Comparison of ENCODE assay signal across 11 cellular contexts in genomic region chr17:79027274-79027924, GRCh38. TPM values are rescaled to one million over a fixed set of nuclear protein-coding genes. Genes with fewer than 3 reads are reported as not detected.
A peak's percentile ranks its signal among the peaks of the same experiment; 100 is the strongest.
DNase-seq lines count a peak whose midpoint lies in the region; ATAC-seq, FAIRE-seq and TF ChIP-seq lines count a peak whose summit lies in the region.
"Had no signal": no experiment of that assay in that cellular context is flagged by ENCODE, and none has a peak within 500 bp of the region (broad histone marks: within the 10 kb centered on the region; RNA-seq: fewer than 3 reads in every experiment).

No MANE protein-coding gene starts in this region.

- CTCF ChIA-PET in K562 (lab: Yijun Ruan, JAX; ENCODE audit: low intra/inter-chr PET ratio): no interaction called here
- CTCF ChIA-PET in activated CD4-positive, alpha-beta T cell treated with anti-CD3 and anti-CD28 coated beads, Interleukin-2, amount 10 ng/mL, durations not matched to agents 7 days and 5 days (lab: Charles Lee): interaction anchor here (1.5 kb wide), 1 partner anchor 364 kb away, joined by 3 read pairs; no protein-coding TSS in a partner anchor

- 4% methylated on average over 10 of the region's 10 CpGs for WGBS in K562 (ENCODE audit: insufficient coverage, low coverage, missing lambda C conversion rate)

- TF ChIP-seq CTCF in K562 (IDR thresholded peaks at IDR 0.05 in 2 of 3, conservative IDR thresholded peaks at IDR 0.05 in 1 of 3; ENCODE audit: insufficient read depth in 2 of 3, low read depth in 1 of 3, low read length in 3 of 3): no peak

- in situ Hi-C loops in K562 (cut with MboI): no loop called here

- no peaks in the 10 kb centered on the region for H3K9me3 Mint-ChIP-seq in activated CD4-positive, alpha-beta T cell treated with anti-CD3 and anti-CD28 coated beads, Interleukin-2, amount 10 ng/mL, durations not matched to agents 7 days and 5 days

- no peak overlapping the region for H3K4me2 ChIP-seq in K562 (ENCODE audit: insufficient read depth, low read length)

- BruUV-seq in K562 (replicated peaks; lab: Mats Ljungman, UMichigan): no TSS peak

- peak overlapping the region in 1 of 2 experiments; percentile 35; a peak in 2 of 4 replicates for H3K9ac ChIP-seq in K562 (ENCODE audit: insufficient read depth in 1 of 2, low read depth in 2 of 2, low read length in 2 of 2)
- peak overlapping the region; percentile 52 to 73 (median 53) for H3K9ac ChIP-seq in subcutaneous abdominal adipose tissue (ENCODE audit: low read length in 5 of 5)

- no peaks in the 10 kb centered on the region for H3K36me3 Mint-ChIP-seq in activated CD4-positive, alpha-beta T cell treated with anti-CD3 and anti-CD28 coated beads, Interleukin-2, amount 10 ng/mL, durations not matched to agents 7 days and 5 days (ENCODE audit: low read depth)

- H3K79me2 ChIP-seq in K562 (ENCODE audit: control insufficient read depth, insufficient read depth, low read length): no peaks in the 10 kb centered on the region

- H3K4me1 ChIP-seq in K562 (replicated peaks in 1 of 2; ENCODE audit: control insufficient read depth in 2 of 2, insufficient read depth in 2 of 2, low read length in 2 of 2): peaks cover 9 to 28% of the 10 kb centered on the region in 2 experiments
- H3K4me1 ChIP-seq in subcutaneous abdominal adipose tissue (ENCODE audit: control insufficient read depth in 5 of 5, insufficient read depth in 5 of 5, low read length in 5 of 5): peaks cover 23 to 80% (median 75%) of the 10 kb centered on the region in 5 donors

- H3K27me3 ChIP-seq in K562 (ENCODE audit: control insufficient read depth in 2 of 2, insufficient read depth in 2 of 2, low read length in 2 of 2): peaks cover 66 to 86% of the 10 kb centered on the region in 2 experiments
- H3K27me3 ChIP-seq in subcutaneous abdominal adipose tissue (ENCODE audit: control insufficient read depth in 5 of 5, insufficient read depth in 4 of 5, low read length in 5 of 5): peaks cover 0 to 6% (median 0%) of the 10 kb centered on the region in 5 donors

- H4K20me1 ChIP-seq in K562 (replicated peaks; ENCODE audit: control insufficient read depth, insufficient read depth, low read length): peaks cover 4% of the 10 kb centered on the region; the same call in 1 of the 2 replicates

- H3K9me1 ChIP-seq in K562 (ENCODE audit: control insufficient read depth, insufficient read depth, low read length): no peaks in the 10 kb centered on the region

- H3K4me3 ChIP-seq in K562 (no peak overlapping the region), subcutaneous abdominal adipose tissue (ENCODE audit: low read depth in 1 of 5, low read length in 5 of 5) (peak overlapping the region; percentile 22 to 50 (median 38))

- H2AFZ ChIP-seq in K562 (ENCODE audit: low read depth, low read length): no peak overlapping the region

- TF ChIP-seq POLR2A in K562 (conservative IDR thresholded peaks at IDR 0.05): no peak

- no peak overlapping the region for H3K27ac Mint-ChIP-seq in activated CD4-positive, alpha-beta T cell treated with anti-CD3 and anti-CD28 coated beads, Interleukin-2, amount 10 ng/mL, durations not matched to agents 7 days and 5 days

- POLR2A ChIA-PET in K562 (lab: Yijun Ruan, JAX): interaction anchor here (0.8 kb wide), 1 partner anchor 7 kb away, joined by 3 read pairs; no protein-coding TSS in a partner anchor
- POLR2A ChIA-PET in activated CD4-positive, alpha-beta T cell treated with anti-CD3 and anti-CD28 coated beads, Interleukin-2, amount 10 ng/mL, durations not matched to agents 7 days and 5 days (lab: Charles Lee): no interaction called here

- no peaks in the 10 kb centered on the region for H3K36me3 ChIP-seq in K562 (ENCODE audit: control insufficient read depth, insufficient read depth, low read length)
- no peaks in the 10 kb centered on the region for H3K36me3 ChIP-seq in subcutaneous abdominal adipose tissue (ENCODE audit: control insufficient read depth in 5 of 5, insufficient read depth in 5 of 5, low read length in 5 of 5)

- H3K9me3 ChIP-seq in K562 (replicated peaks; ENCODE audit: control insufficient read depth, insufficient read depth, low read depth, low read length) (no peaks in the 10 kb centered on the region), subcutaneous abdominal adipose tissue (ENCODE audit: control insufficient read depth in 5 of 5, low read length in 5 of 5) (no peaks in the 10 kb centered on the region)

- no peak for TF ChIP-seq RAD21 in K562 (CRISPR knock-in tag; conservative IDR thresholded peaks at IDR 0.05 in 1 of 2, IDR thresholded peaks at IDR 0.05 in 1 of 2)

- FAIRE-seq in K562 (lab: Jason Lieb, UNC): no peak

- H3K27me3 Mint-ChIP-seq in activated CD4-positive, alpha-beta T cell treated with anti-CD3 and anti-CD28 coated beads, Interleukin-2, amount 10 ng/mL, durations not matched to agents 7 days and 5 days: peaks cover 50% of the 10 kb centered on the region

- no peak overlapping the region for H3K4me3 Mint-ChIP-seq in activated CD4-positive, alpha-beta T cell treated with anti-CD3 and anti-CD28 coated beads, Interleukin-2, amount 10 ng/mL, durations not matched to agents 7 days and 5 days

- peaks cover 9% of the 10 kb centered on the region for H3K4me1 Mint-ChIP-seq in activated CD4-positive, alpha-beta T cell treated with anti-CD3 and anti-CD28 coated beads, Interleukin-2, amount 10 ng/mL, durations not matched to agents 7 days and 5 days

- intact Hi-C loops in K562 (cut with micrococcal nuclease): no loop called here

- ATAC-seq in K562 (peak; percentile 48), left lobe of liver (peak; percentile 18), GM18861 (IDR thresholded peaks at IDR 0.05; ENCODE audit: unreplicated experiment) (no peak)

- TF ChIP-seq EP300 in K562 (IDR thresholded peaks at IDR 0.05; ENCODE audit: low read length): no peak

- DNase-seq in HT-29 (ENCODE audit: low spot score) (peak; percentile 58), K562 (ENCODE audit: extremely low read depth in 1 of 4, low spot score in 3 of 4) (peak in 3 of 4 experiments; percentile 37 to 43 (median 40)), left lobe of liver (ENCODE audit: low spot score) (no peak), globus pallidus (ENCODE audit: low spot score) (no peak), inferior parietal cortex (ENCODE audit: extremely low spot score) (no peak)
- DNase-seq in activated CD4-positive, alpha-beta T cell treated with anti-CD3 and anti-CD28 coated beads, Interleukin-2, amount 10 ng/mL, durations not matched to agents 7 days and 5 days: no peak
- DNase-seq: activated CD4-positive, alpha-beta T cell treated with anti-CD3 and anti-CD28 coated beads, Interleukin-2, amount 50 U/mL, for 1 hour; NK-92 treated with Interleukin-12 subunit alpha and Interleukin-12 subunit beta, amount 100 ng/mL, for 24 hours had no signal

- H3K27ac ChIP-seq in K562 (ENCODE audit: extremely low read depth, low read depth, low read length): no peak overlapping the region
- H3K27ac ChIP-seq in subcutaneous abdominal adipose tissue (ENCODE audit: low read depth, low read length): peak overlapping the region; percentile 86

RNA-seq across cellular contexts. Expression of gene C1QTNF1, which starts 3.4 kb away (rescaled TPM):
- total RNA-seq in HT-29 (2014; rRNA removed; shearing (Covaris generic)): 3.6 and 7.5 TPM in 2 replicates
- total RNA-seq in K562 (2011; cell fraction: chromatin; rRNA removed; ENCODE audit: low replicate concordance): not detected in 2 replicates
- not detected in 2 replicates for total RNA-seq in K562 (2011; cell fraction: nucleolus; rRNA removed)
- total RNA-seq in K562 (2011; cell fraction: nucleoplasm; rRNA removed): not detected in 2 replicates
- total RNA-seq in K562 (2014; rRNA removed): not detected in 2 replicates
- not detected in 2 replicates for total RNA-seq in K562 (2014; rRNA removed; fragmentation: Illumina TruSeq; extraction: Trizol)
- not detected in 2 replicates for total RNA-seq in K562 (2015; rRNA removed; fragmentation: Illumina TruSeq; extraction: Trizol)
- total RNA-seq in K562 (2021): 0.09 and 0.22 TPM in 2 replicates
- not detected in 2 replicates for polyA plus RNA-seq in K562 (2011; rRNA removed)
- polyA plus RNA-seq in K562 (2011; cell fraction: cytosol; rRNA removed): not detected in 2 replicates
- not detected in 2 replicates for polyA plus RNA-seq in K562 (2011; cell fraction: nucleus; rRNA removed)
- not detected in 2 replicates for polyA plus RNA-seq in K562 (2012)
- not detected in 2 replicates for polyA plus RNA-seq in K562 (2014; fragmentation: Illumina TruSeq; extraction: Trizol)
- polyA plus RNA-seq in K562 (2014; fragmentation: Nextera tagmentation; extraction: Ambion mirVana): not detected
- polyA plus RNA-seq in K562 (2014; rRNA removed): not detected in 2 replicates
- polyA minus RNA-seq in K562 (2011; rRNA and poly(A)+ RNA removed): not detected in 2 replicates
- not detected in 2 replicates for polyA minus RNA-seq in K562 (2011; cell fraction: cytosol; rRNA and poly(A)+ RNA removed)
- polyA minus RNA-seq in K562 (2011; cell fraction: nucleus; rRNA and poly(A)+ RNA removed): not detected in 2 replicates
- total RNA-seq in left lobe of liver: 15.5 TPM
- not detected for total RNA-seq in activated CD4-positive, alpha-beta T cell treated with anti-CD3 and anti-CD28 coated beads, Interleukin-2, amount 10 ng/mL, durations not matched to agents 7 days and 5 days
- total RNA-seq: G401 had no signal

RNA-seq across cellular contexts. Expression of gene CANT1, which starts 17.8 kb away (rescaled TPM):
- 89.2 and 96.4 TPM in 2 replicates for total RNA-seq in HT-29 (2014; rRNA removed; shearing (Covaris generic))
- 43.0 and 99.3 TPM in 2 replicates for total RNA-seq in K562 (2011; cell fraction: chromatin; rRNA removed; ENCODE audit: low replicate concordance)
- 96.1 and 114 TPM in 2 replicates for total RNA-seq in K562 (2011; cell fraction: nucleolus; rRNA removed)
- total RNA-seq in K562 (2011; cell fraction: nucleoplasm; rRNA removed): 74.2 and 76.3 TPM in 2 replicates
- 25.7 and 30.6 TPM in 2 replicates for total RNA-seq in K562 (2014; rRNA removed)
- total RNA-seq in K562 (2014; rRNA removed; fragmentation: Illumina TruSeq; extraction: Trizol): 12.6 and 13.9 TPM in 2 replicates
- 21.6 and 23.9 TPM in 2 replicates for total RNA-seq in K562 (2015; rRNA removed; fragmentation: Illumina TruSeq; extraction: Trizol)
- 66.4 and 68.4 TPM in 2 replicates for total RNA-seq in K562 (2021)
- 22.5 and 27.2 TPM in 2 replicates for polyA plus RNA-seq in K562 (2011; rRNA removed)
- 22.3 and 42.0 TPM in 2 replicates for polyA plus RNA-seq in K562 (2011; cell fraction: cytosol; rRNA removed)
- 19.9 and 27.7 TPM in 2 replicates for polyA plus RNA-seq in K562 (2011; cell fraction: nucleus; rRNA removed)
- polyA plus RNA-seq in K562 (2012): 50.7 and 73.7 TPM in 2 replicates
- 25.8 and 29.2 TPM in 2 replicates for polyA plus RNA-seq in K562 (2014; fragmentation: Illumina TruSeq; extraction: Trizol)
- 1 to 10 TPM; 2.7 to 2.9 TPM for polyA plus RNA-seq in K562 (2014; fragmentation: Nextera tagmentation; extraction: Ambion mirVana)
- 24.9 and 25.2 TPM in 2 replicates for polyA plus RNA-seq in K562 (2014; rRNA removed)
- 26.4 and 26.9 TPM in 2 replicates for polyA minus RNA-seq in K562 (2011; rRNA and poly(A)+ RNA removed)
- 29.2 and 54.9 TPM in 2 replicates for polyA minus RNA-seq in K562 (2011; cell fraction: cytosol; rRNA and poly(A)+ RNA removed)
- 12.3 and 17.8 TPM in 2 replicates for polyA minus RNA-seq in K562 (2011; cell fraction: nucleus; rRNA and poly(A)+ RNA removed)
- total RNA-seq in left lobe of liver: 20.4 TPM
- total RNA-seq in activated CD4-positive, alpha-beta T cell treated with anti-CD3 and anti-CD28 coated beads, Interleukin-2, amount 10 ng/mL, durations not matched to agents 7 days and 5 days: 10 to 100 TPM; 68.1 to 71.5 TPM

RNA-seq across cellular contexts. Expression of gene ENGASE, which starts 47.2 kb away (rescaled TPM):
- 22.5 and 26.7 TPM in 2 replicates for total RNA-seq in HT-29 (2014; rRNA removed; shearing (Covaris generic))
- 111 and 287 TPM in 2 replicates for total RNA-seq in K562 (2011; cell fraction: chromatin; rRNA removed; ENCODE audit: low replicate concordance)
- 149 and 158 TPM in 2 replicates for total RNA-seq in K562 (2011; cell fraction: nucleolus; rRNA removed)
- 121 and 125 TPM in 2 replicates for total RNA-seq in K562 (2011; cell fraction: nucleoplasm; rRNA removed)
- 14.0 and 17.2 TPM in 2 replicates for total RNA-seq in K562 (2014; rRNA removed)
- total RNA-seq in K562 (2014; rRNA removed; fragmentation: Illumina TruSeq; extraction: Trizol): 6.5 and 9.1 TPM in 2 replicates
- 11.2 and 13.6 TPM in 2 replicates for total RNA-seq in K562 (2015; rRNA removed; fragmentation: Illumina TruSeq; extraction: Trizol)
- total RNA-seq in K562 (2021): 32.3 and 45.5 TPM in 2 replicates
- 16.4 and 22.8 TPM in 2 replicates for polyA plus RNA-seq in K562 (2011; rRNA removed)
- 7.9 and 11.1 TPM in 2 replicates for polyA plus RNA-seq in K562 (2011; cell fraction: cytosol; rRNA removed)
- 246 and 319 TPM in 2 replicates for polyA plus RNA-seq in K562 (2011; cell fraction: nucleus; rRNA removed)
- polyA plus RNA-seq in K562 (2012): 25.6 and 37.4 TPM in 2 replicates
- polyA plus RNA-seq in K562 (2014; fragmentation: Illumina TruSeq; extraction: Trizol): 13.9 and 15.2 TPM in 2 replicates
- under 1 TPM; 0.06 to 0.14 TPM for polyA plus RNA-seq in K562 (2014; fragmentation: Nextera tagmentation; extraction: Ambion mirVana)
- 36.5 and 42.5 TPM in 2 replicates for polyA plus RNA-seq in K562 (2014; rRNA removed)
- 6.3 and 9.9 TPM in 2 replicates for polyA minus RNA-seq in K562 (2011; rRNA and poly(A)+ RNA removed)
- 5.7 and 13.2 TPM in 2 replicates for polyA minus RNA-seq in K562 (2011; cell fraction: cytosol; rRNA and poly(A)+ RNA removed)
- 49.8 and 50.9 TPM in 2 replicates for polyA minus RNA-seq in K562 (2011; cell fraction: nucleus; rRNA and poly(A)+ RNA removed)
- total RNA-seq in left lobe of liver: 47.9 TPM
- total RNA-seq in activated CD4-positive, alpha-beta T cell treated with anti-CD3 and anti-CD28 coated beads, Interleukin-2, amount 10 ng/mL, durations not matched to agents 7 days and 5 days: 10 to 100 TPM; 30.8 to 36.1 TPM

RNA-seq across cellular contexts. Expression of gene LGALS3BP, which starts 47.7 kb away (rescaled TPM):
- 1,319 and 1,392 TPM in 2 replicates for total RNA-seq in HT-29 (2014; rRNA removed; shearing (Covaris generic))
- total RNA-seq in K562 (2011; cell fraction: chromatin; rRNA removed; ENCODE audit: low replicate concordance): 1.6 and 6.3 TPM in 2 replicates
- total RNA-seq in K562 (2011; cell fraction: nucleolus; rRNA removed): 7.7 and 7.8 TPM in 2 replicates
- 4.3 and 5.4 TPM in 2 replicates for total RNA-seq in K562 (2011; cell fraction: nucleoplasm; rRNA removed)
- total RNA-seq in K562 (2014; rRNA removed): 4.8 and 5.9 TPM in 2 replicates
- total RNA-seq in K562 (2014; rRNA removed; fragmentation: Illumina TruSeq; extraction: Trizol): 0.73 and 1.4 TPM in 2 replicates
- 4.4 and 4.7 TPM in 2 replicates for total RNA-seq in K562 (2015; rRNA removed; fragmentation: Illumina TruSeq; extraction: Trizol)
- total RNA-seq in K562 (2021): 5.3 and 8.7 TPM in 2 replicates
- 0.68 and 2.4 TPM in 2 replicates for polyA plus RNA-seq in K562 (2011; rRNA removed)
- polyA plus RNA-seq in K562 (2011; cell fraction: cytosol; rRNA removed): 1.2 and 2.3 TPM in 2 replicates
- 3.9 and 8.1 TPM in 2 replicates for polyA plus RNA-seq in K562 (2011; cell fraction: nucleus; rRNA removed)
- 8.6 and 29.2 TPM in 2 replicates for polyA plus RNA-seq in K562 (2012)
- polyA plus RNA-seq in K562 (2014; fragmentation: Illumina TruSeq; extraction: Trizol): 3.8 and 4.2 TPM in 2 replicates
- polyA plus RNA-seq in K562 (2014; fragmentation: Nextera tagmentation; extraction: Ambion mirVana): under 1 TPM; 0.39 to 0.59 TPM
- 3.2 and 3.3 TPM in 2 replicates for polyA plus RNA-seq in K562 (2014; rRNA removed)
- 1.1 and 1.3 TPM in 2 replicates for polyA minus RNA-seq in K562 (2011; rRNA and poly(A)+ RNA removed)
- 4.7 and 6.4 TPM in 2 replicates for polyA minus RNA-seq in K562 (2011; cell fraction: cytosol; rRNA and poly(A)+ RNA removed)
- 1.4 and 2.8 TPM in 2 replicates for polyA minus RNA-seq in K562 (2011; cell fraction: nucleus; rRNA and poly(A)+ RNA removed)
- total RNA-seq in left lobe of liver: 141 TPM
- total RNA-seq in activated CD4-positive, alpha-beta T cell treated with anti-CD3 and anti-CD28 coated beads, Interleukin-2, amount 10 ng/mL, durations not matched to agents 7 days and 5 days: 100 to 1,000 TPM; 269 to 284 TPM

Comparison
In these comparisons a context has a peak if more than half of its experiments do, and no peak if none do; other contexts are left out.
1. DNase-seq: peak in HT-29 (single experiment) and K562 (3 of 4); none in left lobe of liver (single experiment), activated CD4-positive, alpha-beta T cell treated with anti-CD3 and anti-CD28 coated beads, Interleukin-2, amount 10 ng/mL, durations not matched to agents 7 days and 5 days (single experiment), globus pallidus (single experiment) and inferior parietal cortex (single experiment).